ENCODE assay signal across 1 cellular context in genomic region chr17:50911450-50911849, GRCh38.
TF ChIP-seq lines count a peak whose summit lies in the region.

No MANE protein-coding gene starts in this region.

TF ChIP-seq in liver, 16 proteins besides CTCF, POLR2A, EP300 and RAD21 (continued from another document):
- TF ChIP-seq, protein P1, sequence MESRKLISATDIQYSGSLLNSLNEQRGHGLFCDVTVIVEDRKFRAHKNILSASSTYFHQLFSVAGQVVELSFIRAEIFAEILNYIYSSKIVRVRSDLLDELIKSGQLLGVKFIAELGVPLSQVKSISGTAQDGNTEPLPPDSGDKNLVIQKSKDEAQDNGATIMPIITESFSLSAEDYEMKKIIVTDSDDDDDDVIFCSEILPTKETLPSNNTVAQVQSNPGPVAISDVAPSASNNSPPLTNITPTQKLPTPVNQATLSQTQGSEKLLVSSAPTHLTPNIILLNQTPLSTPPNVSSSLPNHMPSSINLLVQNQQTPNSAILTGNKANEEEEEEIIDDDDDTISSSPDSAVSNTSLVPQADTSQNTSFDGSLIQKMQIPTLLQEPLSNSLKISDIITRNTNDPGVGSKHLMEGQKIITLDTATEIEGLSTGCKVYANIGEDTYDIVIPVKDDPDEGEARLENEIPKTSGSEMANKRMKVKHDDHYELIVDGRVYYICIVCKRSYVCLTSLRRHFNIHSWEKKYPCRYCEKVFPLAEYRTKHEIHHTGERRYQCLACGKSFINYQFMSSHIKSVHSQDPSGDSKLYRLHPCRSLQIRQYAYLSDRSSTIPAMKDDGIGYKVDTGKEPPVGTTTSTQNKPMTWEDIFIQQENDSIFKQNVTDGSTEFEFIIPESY (IDR thresholded peaks at IDR 0.05): no peak
- TF ChIP-seq FOXA2 (IDR thresholded peaks at IDR 0.05) (no peak), ATF3 (IDR thresholded peaks at IDR 0.05) (no peak)
TF ChIP-seq in liver: peak in this region for 2.
